In the genomic region with DNA sequence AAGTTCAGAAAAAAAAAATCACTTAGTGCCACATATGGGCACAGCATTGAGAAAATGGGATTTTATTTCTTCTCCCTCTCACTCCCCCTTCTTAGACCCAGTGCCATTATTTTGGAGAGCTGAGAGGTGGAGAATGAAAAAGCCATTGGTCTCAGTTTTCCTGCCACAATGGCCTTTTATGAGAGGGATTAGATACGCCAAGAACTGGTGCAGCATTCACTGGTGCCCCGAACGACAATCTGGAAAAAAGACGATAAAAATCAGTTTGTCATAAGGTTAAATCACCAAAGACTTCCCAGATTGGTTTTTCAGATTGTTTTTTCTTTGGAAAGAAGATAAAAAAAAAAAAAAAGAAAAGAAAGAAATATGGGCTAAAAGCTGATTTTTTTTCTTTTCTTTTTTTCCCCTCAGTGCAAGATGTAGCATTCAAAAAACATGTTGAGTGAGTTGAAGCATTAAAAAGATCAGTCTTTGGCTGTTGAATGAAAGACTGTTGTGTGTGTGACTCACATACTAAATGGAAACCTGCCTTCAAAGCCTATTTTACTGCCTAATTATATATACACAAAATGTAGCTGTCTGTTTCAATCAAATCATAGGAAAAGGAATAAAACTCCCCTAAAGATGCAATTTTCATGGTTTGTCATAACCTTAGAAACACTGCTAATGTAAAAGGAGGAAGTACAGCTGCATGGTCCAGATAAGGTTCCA, we compare ENCODE assay signal across 21 cellular contexts. TPM values are rescaled to one million over a fixed set of nuclear protein-coding genes. Genes with fewer than 3 reads are reported as not detected.
DNase-seq lines count a peak whose midpoint lies in the region; ATAC-seq and TF ChIP-seq lines count a peak whose summit lies in the region.
"Had no signal": no experiment of that assay in that cellular context is flagged by ENCODE, and none has a peak within 500 bp of the region (broad histone marks: within the 10 kb centered on the region; RNA-seq: fewer than 3 reads in every experiment).

No MANE protein-coding gene starts in this region.

- no peak for TF ChIP-seq CTCF in nephron (IDR thresholded peaks at IDR 0.05; ENCODE audit: unreplicated experiment in 3 of 3)

- H3K27ac ChIP-seq in ectodermal cell (ENCODE audit: insufficient read depth, low read depth, low read length, poor library complexity, severe bottlenecking), result peak overlapping the region; percentile 59
- H3K27ac ChIP-seq: foreskin keratinocyte, left ventricle myocardium inferior had no signal

- H3K4me3 ChIP-seq in ectodermal cell (ENCODE audit: insufficient read depth, low read depth, low read length), result no peak overlapping the region
- H3K4me3 ChIP-seq: left ventricle myocardium inferior had no signal

- DNase-seq in COR-L47 (lab: John Stamatoyannopoulos, UW) (peak; percentile 54), NCI-H2227 treated with DMSO at 0.1 percent for 48 hours (lab: John Stamatoyannopoulos, UW) (peak; percentile 55), HPDE6-E6E7 (ENCODE audit: extremely low spot score) (no peak)
- DNase-seq: activated CD4-positive, alpha-beta T cell treated with anti-CD3 and anti-CD28 coated beads, Interleukin-2, amount 10 ng/mL, durations not matched to agents 24 days and 14 days; activated CD8-positive, alpha-beta memory T cell treated with anti-CD3 and anti-CD28 coated beads, Interleukin-2, amount 50 U/mL, for 48 hours; activated naive CD4-positive, alpha-beta T cell; aorta; CD4-positive, CD25-positive, alpha-beta regulatory T cell; foreskin keratinocyte; GOT3; left ventricle myocardium inferior; MM.1S; NCI-H187 treated with DMSO at 0.1 percent for 48 hours; NCI-H774; stimulated activated CD4-positive, alpha-beta T cell treated with anti-CD3 and anti-CD28 coated beads, Interleukin-1b, Interleukin-23, amount 100 ng/mL, for 48 hours; SW 1271 had no signal

- ATAC-seq in GM21515 (IDR thresholded peaks at IDR 0.05; ENCODE audit: unreplicated experiment) (no peak), GM21447 (IDR thresholded peaks at IDR 0.05; ENCODE audit: unreplicated experiment) (no peak), GM21528 (IDR thresholded peaks at IDR 0.05; ENCODE audit: low FRiP score, unreplicated experiment) (no peak)
- ATAC-seq: foreskin keratinocyte had no signal

- H3K4me3 Mint-ChIP-seq in nephron, result no peak overlapping the region
- H3K4me3 Mint-ChIP-seq: activated CD4-positive, alpha-beta T cell treated with anti-CD3 and anti-CD28 coated beads, Interleukin-2, amount 10 ng/mL, durations not matched to agents 24 days and 14 days; CD4-positive, CD25-positive, alpha-beta regulatory T cell had no signal

- H3K27me3 Mint-ChIP-seq in nephron (ENCODE audit: low read depth), result no peaks in the 10 kb centered on the region
- H3K27me3 Mint-ChIP-seq: activated CD4-positive, alpha-beta T cell treated with anti-CD3 and anti-CD28 coated beads, Interleukin-2, amount 10 ng/mL, durations not matched to agents 24 days and 14 days; CD4-positive, CD25-positive, alpha-beta regulatory T cell had no signal

- no peaks in the 10 kb centered on the region for H3K27me3 ChIP-seq in ectodermal cell (ENCODE audit: control insufficient read depth, insufficient read depth, low read length, poor library complexity, severe bottlenecking)
- H3K27me3 ChIP-seq: foreskin keratinocyte had no signal

- peak overlapping the region; percentile 58 to 79 (median 75) for H3K27ac Mint-ChIP-seq in nephron
- H3K27ac Mint-ChIP-seq: activated CD4-positive, alpha-beta T cell treated with anti-CD3 and anti-CD28 coated beads, Interleukin-2, amount 10 ng/mL, durations not matched to agents 24 days and 14 days had no signal

- H3K4me1 ChIP-seq in ectodermal cell (ENCODE audit: control insufficient read depth, insufficient read depth, low read length), result peaks cover 29% of the 10 kb centered on the region

- H3K9me3 Mint-ChIP-seq in nephron, result no peaks in the 10 kb centered on the region

- 25 to 37% methylated on average over 4 of the region's 4 CpGs for WGBS in ectodermal cell, 2 experiments

- no peaks in the 10 kb centered on the region for H3K36me3 ChIP-seq in ectodermal cell (ENCODE audit: control insufficient read depth, insufficient read depth, low read length)
- H3K36me3 ChIP-seq: left ventricle myocardium inferior had no signal

- no peaks in the 10 kb centered on the region for H3K36me3 Mint-ChIP-seq in nephron (ENCODE audit: low read depth)
- H3K36me3 Mint-ChIP-seq: CD4-positive, CD25-positive, alpha-beta regulatory T cell had no signal

- H3K9me3 ChIP-seq in ectodermal cell (ENCODE audit: control insufficient read depth, low read length), result no peaks in the 10 kb centered on the region
- H3K9me3 ChIP-seq: left ventricle myocardium inferior had no signal

- peaks cover 24% of the 10 kb centered on the region for H3K4me1 Mint-ChIP-seq in nephron
- H3K4me1 Mint-ChIP-seq: activated CD4-positive, alpha-beta T cell treated with anti-CD3 and anti-CD28 coated beads, Interleukin-2, amount 10 ng/mL, durations not matched to agents 24 days and 14 days; CD4-positive, CD25-positive, alpha-beta regulatory T cell had no signal

RNA-seq across cellular contexts. Expression of gene ZNF608, which starts 27.0 kb away (rescaled TPM):
- 155 TPM for polyA plus RNA-seq in ectodermal cell (2013, experiment 1 of 4)
- 207 TPM for polyA plus RNA-seq in ectodermal cell (2013, experiment 2 of 4)
- 118 TPM for polyA plus RNA-seq in ectodermal cell (2013, experiment 3 of 4)
- polyA plus RNA-seq in ectodermal cell (2013, experiment 4 of 4), result 135 TPM
- polyA plus RNA-seq: CD4-positive, CD25-positive, alpha-beta regulatory T cell had no signal
